ENCODE assay signal across 11 cellular contexts in genomic region chr20:56171087-56172012, GRCh38.
DNase-seq lines count a peak whose midpoint lies in the region; ATAC-seq and TF ChIP-seq lines count a peak whose summit lies in the region.
"Had no signal": no experiment of that assay in that cellular context is flagged by ENCODE, and none has a peak within 500 bp of the region (broad histone marks: within the 10 kb centered on the region; RNA-seq: fewer than 3 reads in every experiment).

No MANE protein-coding gene starts in this region.

- H3K27ac Mint-ChIP-seq in chondrocyte (ENCODE audit: unreplicated experiment) (no peak overlapping the region), nephron (no peak overlapping the region)
- H3K27ac Mint-ChIP-seq: activated naive CD4-positive, alpha-beta T cell treated with anti-CD3 and anti-CD28 coated beads, Interleukin-2, amount 50 U/mL, for 72 hours had no signal

- H3K36me3 Mint-ChIP-seq in chondrocyte (ENCODE audit: low read depth) (no peaks in the 10 kb centered on the region), nephron (ENCODE audit: low read depth) (no peaks in the 10 kb centered on the region)
- H3K36me3 Mint-ChIP-seq: activated naive CD4-positive, alpha-beta T cell treated with anti-CD3 and anti-CD28 coated beads, Interleukin-2, amount 50 U/mL, for 72 hours had no signal

- TF ChIP-seq CTCF in GM12874 (IDR thresholded peaks at IDR 0.05; ENCODE audit: insufficient read depth, low read depth, low read length) (peak; percentile 15; the same call in 1 of the 2 replicates), chondrocyte (IDR thresholded peaks at IDR 0.05) (peak; percentile 31), nephron (IDR thresholded peaks at IDR 0.05; ENCODE audit: unreplicated experiment in 3 of 3) (peak; percentile 15 to 27 (median 25))

- no peak overlapping the region for H3K4me3 Mint-ChIP-seq in chondrocyte (ENCODE audit: unreplicated experiment)
- no peak overlapping the region for H3K4me3 Mint-ChIP-seq in nephron

- H3K27me3 Mint-ChIP-seq in chondrocyte (ENCODE audit: low read depth) (no peaks in the 10 kb centered on the region), nephron (ENCODE audit: low read depth) (no peaks in the 10 kb centered on the region)

- H3K4me1 Mint-ChIP-seq in chondrocyte (ENCODE audit: low read depth) (no peaks in the 10 kb centered on the region), nephron (peaks cover 15% of the 10 kb centered on the region)

- DNase-seq in NCI-H82 (lab: John Stamatoyannopoulos, UW), result peak; percentile 79
- no peak for DNase-seq in chondrocyte (ENCODE audit: low spot score)
- no peak for DNase-seq in NCI-H1694 treated with DMSO at 0.1 percent for 48 hours (lab: John Stamatoyannopoulos, UW)
- DNase-seq in cerebellar nuclear complex (lab: John Stamatoyannopoulos, UW), result no peak
- DNase-seq: IMR-90; stimulated activated naive CD8-positive, alpha-beta T cell treated with anti-CD3 and anti-CD28 coated beads, Interleukin-15, Interleukin-2, amounts not matched to agents 100 U/mL and 50 U/mL, for 24 hours had no signal

- H3K9me3 Mint-ChIP-seq in chondrocyte (ENCODE audit: low read depth) (peaks cover 25% of the 10 kb centered on the region), nephron (peaks cover 28% of the 10 kb centered on the region)

- ATAC-seq in GM21367 (IDR thresholded peaks at IDR 0.05; ENCODE audit: unreplicated experiment), result no peak
- ATAC-seq in HG03280 (IDR thresholded peaks at IDR 0.05; ENCODE audit: unreplicated experiment), result no peak
- ATAC-seq: activated naive CD4-positive, alpha-beta T cell treated with anti-CD3 and anti-CD28 coated beads, Interleukin-2, amount 50 U/mL, for 72 hours; stimulated activated naive CD8-positive, alpha-beta T cell treated with anti-CD3 and anti-CD28 coated beads, Interleukin-15, Interleukin-2, amounts not matched to agents 100 U/mL and 50 U/mL, for 24 hours had no signal
